11 cellular contexts compared by ENCODE assay signal in the genomic region with DNA sequence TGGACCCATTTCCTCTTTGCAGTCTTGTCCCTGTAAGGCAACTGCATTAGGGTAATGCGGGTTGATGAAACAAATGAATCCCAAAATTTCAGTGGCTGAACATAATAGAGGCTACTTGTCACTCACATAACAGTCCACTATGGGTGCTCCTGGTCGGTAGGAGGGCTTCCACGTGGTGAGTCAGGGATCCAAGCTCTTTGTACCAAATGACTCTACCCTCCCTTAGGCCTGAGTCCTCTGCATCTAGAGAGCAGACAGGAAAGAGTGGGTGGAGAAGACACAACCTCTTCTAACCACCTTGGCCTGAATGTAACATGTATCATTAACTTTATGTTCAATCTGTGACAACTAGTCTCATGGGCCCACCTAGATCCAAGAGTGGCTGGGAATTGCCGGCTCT.
A peak's percentile ranks its signal among the peaks of the same experiment; 100 is the strongest.
DNase-seq lines count a peak whose midpoint lies in the region; ATAC-seq, FAIRE-seq and TF ChIP-seq lines count a peak whose summit lies in the region.
"Had no signal": no experiment of that assay in that cellular context is flagged by ENCODE, and none has a peak within 500 bp of the region (broad histone marks: within the 10 kb centered on the region; RNA-seq: fewer than 3 reads in every experiment).

No MANE protein-coding gene starts in this region.

- no peak overlapping the region for H3K9ac ChIP-seq in trophoblast cell (ENCODE audit: low read length)

- TF ChIP-seq CTCF in upper lobe of right lung (IDR thresholded peaks at IDR 0.05) (no peak), D721Med (IDR thresholded peaks at IDR 0.05; ENCODE audit: insufficient read depth, missing control alignments) (no peak), ascending aorta (IDR thresholded peaks at IDR 0.05) (no peak)

- H3K23ac ChIP-seq in trophoblast cell (ENCODE audit: low read length) = no peak overlapping the region

- H3K4me1 ChIP-seq in right cardiac atrium (ENCODE audit: control insufficient read depth, insufficient read depth, low read length) = peaks cover 21% of the 10 kb centered on the region
- H3K4me1 ChIP-seq in upper lobe of right lung = peaks cover 63% of the 10 kb centered on the region
- peaks cover 17 to 21% of the 10 kb centered on the region in 2 experiments for H3K4me1 ChIP-seq in trophoblast cell (ENCODE audit: control insufficient read depth in 1 of 2, insufficient read depth in 2 of 2, low read length in 2 of 2)
- H3K4me1 ChIP-seq in ascending aorta = peaks cover 11 to 21% of the 10 kb centered on the region in 2 donors

- H3K9me3 ChIP-seq in right cardiac atrium (ENCODE audit: control insufficient read depth, low read length) (no peaks in the 10 kb centered on the region), upper lobe of right lung (no peaks in the 10 kb centered on the region), trophoblast cell (ENCODE audit: insufficient read depth, low read depth, low read length) (no peaks in the 10 kb centered on the region), ascending aorta (no peaks in the 10 kb centered on the region)

- WGBS in right cardiac atrium = 85% methylated on average over 4 of the region's 4 CpGs
- whole genome bisulfite sequencing in trophoblast cell (ENCODE audit: extremely low coverage, insufficient coverage, insufficient read length) = no CpG with 5 or more reads among the region's 4 CpGs

- no peak overlapping the region for H2AFZ ChIP-seq in trophoblast cell (ENCODE audit: insufficient read depth, low read length, poor library complexity)

- DNase-seq in right cardiac atrium = no peak
- no peak for DNase-seq in left cardiac atrium
- peak; percentile 35 for DNase-seq in dermis blood vessel endothelial cell
- DNase-seq in upper lobe of right lung = no peak
- no peak for DNase-seq in D721Med (ENCODE audit: insufficient read length, low spot score)
- DNase-seq in trophoblast cell = no peak
- no peak for DNase-seq in ascending aorta (ENCODE audit: low spot score in 2 of 2)
- DNase-seq: CD8-positive, alpha-beta memory T cell; NCI-H510A treated with DMSO at 0.1 percent for 48 hours; T-helper 1 cell had no signal

- no peak overlapping the region for H3K14ac ChIP-seq in trophoblast cell (ENCODE audit: low read length)

- H3K18ac ChIP-seq in trophoblast cell (ENCODE audit: low read length) = no peak overlapping the region

- H3K79me2 ChIP-seq in trophoblast cell (ENCODE audit: control insufficient read depth, insufficient read depth, low read length, poor library complexity) = no peaks in the 10 kb centered on the region

- no peak overlapping the region for H4K12ac ChIP-seq in trophoblast cell (ENCODE audit: low read depth, low read length)

- H3K4me2 ChIP-seq in trophoblast cell (ENCODE audit: low read length) = no peak overlapping the region

- H4K8ac ChIP-seq in trophoblast cell (ENCODE audit: low read depth, low read length) = no peak overlapping the region

- ATAC-seq in right cardiac atrium (no peak), left cardiac atrium (no peak), HG03060 (IDR thresholded peaks at IDR 0.05; ENCODE audit: low read depth, unreplicated experiment) (peak; percentile 78), upper lobe of right lung (no peak)

- H2BK12ac ChIP-seq in trophoblast cell (ENCODE audit: low read length) = no peak overlapping the region

- H3K27me3 ChIP-seq in right cardiac atrium (ENCODE audit: control insufficient read depth, insufficient read depth) (no peaks in the 10 kb centered on the region), upper lobe of right lung (no peaks in the 10 kb centered on the region), trophoblast cell (ENCODE audit: insufficient read depth, low read length) (no peaks in the 10 kb centered on the region), ascending aorta (no peaks in the 10 kb centered on the region)

- intact Hi-C loops in right cardiac atrium (cut with DNase I) = loop anchor here in 1 of 4 donors (5.0 kb wide), 1 partner anchor 44 kb away; no protein-coding TSS in a partner anchor
- intact Hi-C loops in left cardiac atrium (cut with DNase I) = loop anchor here (5.0 to 10.0 kb wide), 2 partner anchors 46 to 49 kb away; no protein-coding TSS in a partner anchor
- intact Hi-C loops in upper lobe of right lung (cut with DNase I) = no loop called here
- intact Hi-C loops in ascending aorta (cut with DNase I) = no loop called here

- peak overlapping the region; percentile 83 for H3K27ac ChIP-seq in right cardiac atrium (ENCODE audit: low read length)
- H3K27ac ChIP-seq in upper lobe of right lung = peak overlapping the region; percentile 45
- H3K27ac ChIP-seq in trophoblast cell (ENCODE audit: low read depth, low read length) = no peak overlapping the region
- peak overlapping the region in 1 of 2 donors; percentile 20 for H3K27ac ChIP-seq in ascending aorta

- peaks cover 3% of the 10 kb centered on the region for H3K79me1 ChIP-seq in trophoblast cell (ENCODE audit: low read length)

- no peak overlapping the region for H2BK120ac ChIP-seq in trophoblast cell (ENCODE audit: insufficient read depth, low read length, poor library complexity)

- no peak for FAIRE-seq in D721Med (lab: Jason Lieb, UNC)

- H3K4me3 ChIP-seq in right cardiac atrium (ENCODE audit: low read length) = no peak overlapping the region
- no peak overlapping the region for H3K4me3 ChIP-seq in upper lobe of right lung
- no peak overlapping the region for H3K4me3 ChIP-seq in trophoblast cell (ENCODE audit: low read depth, low read length)
- H3K4me3 ChIP-seq in ascending aorta = no peak overlapping the region

- no peak overlapping the region for H2BK5ac ChIP-seq in trophoblast cell (ENCODE audit: low read depth, low read length, poor library complexity)

- no peak overlapping the region for H4K91ac ChIP-seq in trophoblast cell (ENCODE audit: low read depth, low read length)

- H3K4ac ChIP-seq in trophoblast cell (ENCODE audit: low read depth, low read length) = no peak overlapping the region

- no peak overlapping the region for H2AK5ac ChIP-seq in trophoblast cell (ENCODE audit: low read length)

- no peaks in the 10 kb centered on the region for H3K36me3 ChIP-seq in upper lobe of right lung
- H3K36me3 ChIP-seq in trophoblast cell (ENCODE audit: control insufficient read depth in 1 of 2, insufficient read depth in 2 of 2, low read length in 2 of 2) = no peaks in the 10 kb centered on the region
- no peaks in the 10 kb centered on the region for H3K36me3 ChIP-seq in ascending aorta

Comparison
In these comparisons a context has a peak if more than half of its experiments do, and no peak if none do; other contexts are left out.
1. intact Hi-C loops: an anchor here in left cardiac atrium (5.0 to 10.0 kb wide); none called in upper lobe of right lung and ascending aorta.